Comparison of ENCODE assay signal across 9 cellular contexts in the genomic region with DNA sequence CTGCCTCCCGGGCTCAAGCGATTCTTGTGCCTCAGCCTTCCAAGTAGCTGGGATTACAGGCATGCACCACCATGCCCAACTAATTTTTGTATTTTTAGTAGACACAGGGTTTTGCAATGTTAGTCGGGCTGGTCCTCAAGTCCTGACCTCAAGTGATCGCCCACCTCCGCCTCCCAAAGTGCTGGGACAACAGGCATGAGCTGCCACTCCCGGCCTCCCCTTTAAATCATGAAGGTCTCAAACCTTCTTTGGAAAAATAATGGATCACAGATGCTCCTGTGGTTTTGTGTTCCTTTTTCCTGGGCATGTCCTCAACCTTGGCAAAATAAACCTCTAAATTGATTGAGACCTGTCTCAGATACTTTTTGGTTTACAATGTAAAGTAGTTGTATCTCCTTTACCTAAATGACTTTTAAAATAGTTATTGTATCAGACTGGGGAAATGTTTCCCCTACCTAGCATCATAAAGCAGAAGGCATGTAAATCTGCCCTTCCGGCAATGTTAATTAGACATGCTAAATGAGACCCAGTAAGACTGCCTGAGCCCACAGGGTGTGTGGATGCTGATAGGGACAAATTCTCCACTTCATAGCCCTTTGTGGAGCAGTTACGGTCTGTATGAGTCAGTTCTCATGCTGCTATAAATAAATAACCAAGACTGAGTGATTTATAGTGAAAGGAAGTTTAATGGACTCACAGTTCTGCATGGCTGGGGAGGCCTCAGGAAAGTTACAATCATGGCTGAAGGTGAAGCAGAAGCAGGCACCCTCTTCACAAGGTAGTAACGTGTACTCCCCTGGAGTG. TPM values are rescaled to one million over a fixed set of nuclear protein-coding genes. Genes with fewer than 3 reads are reported as not detected.
DNase-seq lines count a peak whose midpoint lies in the region; ATAC-seq, FAIRE-seq and TF ChIP-seq lines count a peak whose summit lies in the region.
"Had no signal": no experiment of that assay in that cellular context is flagged by ENCODE, and none has a peak within 500 bp of the region (broad histone marks: within the 10 kb centered on the region; RNA-seq: fewer than 3 reads in every experiment).

No MANE protein-coding gene starts in this region.

- DNase-seq in astrocyte (ENCODE audit: low read depth): peak; percentile 64
- DNase-seq in mesendoderm: no peak
- no peak for DNase-seq in effector memory CD4-positive, alpha-beta T cell
- no peak for DNase-seq in HT-29 (ENCODE audit: low spot score)
- no peak for DNase-seq in stomach
- DNase-seq in activated CD4-positive, alpha-beta T cell treated with anti-CD3 and anti-CD28 coated beads, Interleukin-2, amount 50 U/mL, for 1 hour: no peak
- DNase-seq: NK-92 treated with Interleukin-12 subunit alpha and Interleukin-12 subunit beta, amount 100 ng/mL, for 24 hours had no signal

- no peak overlapping the region for H3K4me3 ChIP-seq in astrocyte (ENCODE audit: insufficient read depth, low read depth, low read length)
- H3K4me3 ChIP-seq in mesendoderm (ENCODE audit: low read length): no peak overlapping the region
- no peak overlapping the region for H3K4me3 ChIP-seq in effector memory CD4-positive, alpha-beta T cell (ENCODE audit: insufficient read depth, low read depth, low read length, poor library complexity, severe bottlenecking)
- H3K4me3 ChIP-seq in stomach: no peak overlapping the region

- peak overlapping the region; percentile 53 for H3K27ac Mint-ChIP-seq in astrocyte (ENCODE audit: unreplicated experiment)

- peaks cover 19% of the 10 kb centered on the region for H3K27me3 Mint-ChIP-seq in astrocyte (ENCODE audit: low read depth, unreplicated experiment)

- H3K9me3 ChIP-seq in astrocyte (ENCODE audit: insufficient read depth, low read depth, low read length) (peaks cover 7% of the 10 kb centered on the region), stomach (peaks cover 0 to 17% (median 8%) of the 10 kb centered on the region in 4 donors)
- peaks cover 10% of the 10 kb centered on the region for H3K9me3 ChIP-seq in effector memory CD4-positive, alpha-beta T cell (ENCODE audit: control insufficient read depth, low read length)

- H3K9ac ChIP-seq in astrocyte (ENCODE audit: low read length) (no peak overlapping the region), mesendoderm (ENCODE audit: low read length) (no peak overlapping the region)

- H2AFZ ChIP-seq in astrocyte (ENCODE audit: low read depth, low read length): no peak overlapping the region

- peaks cover 1% of the 10 kb centered on the region for H3K36me3 Mint-ChIP-seq in astrocyte (ENCODE audit: low read depth, unreplicated experiment)

- no peak for FAIRE-seq in astrocyte (lab: Jason Lieb, UNC)

- H3K27ac ChIP-seq in astrocyte (ENCODE audit: low read depth, low read length) (no peak overlapping the region), mesendoderm (ENCODE audit: low read depth, low read length) (peak overlapping the region; percentile 97), stomach (no peak overlapping the region)
- no peak overlapping the region for H3K27ac ChIP-seq in effector memory CD4-positive, alpha-beta T cell (ENCODE audit: insufficient read depth, low read length, poor library complexity, severe bottlenecking)

- H3K4me1 ChIP-seq in astrocyte (ENCODE audit: insufficient read depth, low read length): peaks cover 9% of the 10 kb centered on the region
- H3K4me1 ChIP-seq in mesendoderm (ENCODE audit: control insufficient read depth, low read depth, low read length): no peaks in the 10 kb centered on the region
- H3K4me1 ChIP-seq in effector memory CD4-positive, alpha-beta T cell (ENCODE audit: control insufficient read depth, insufficient read depth, low read length, poor library complexity, severe bottlenecking): no peaks in the 10 kb centered on the region
- H3K4me1 ChIP-seq in stomach: no peaks in the 10 kb centered on the region

- H3K4me1 Mint-ChIP-seq in astrocyte (ENCODE audit: low read depth, unreplicated experiment): peaks cover 13% of the 10 kb centered on the region

- H4K20me1 ChIP-seq in astrocyte (ENCODE audit: insufficient read depth, low read length): no peaks in the 10 kb centered on the region

- H3K79me1 ChIP-seq in mesendoderm (ENCODE audit: low read length): no peaks in the 10 kb centered on the region

- H2BK5ac ChIP-seq in mesendoderm (ENCODE audit: low read length): peak overlapping the region; percentile 97

- no peak overlapping the region for H3K23ac ChIP-seq in mesendoderm (ENCODE audit: low read length)

- H4K5ac ChIP-seq in mesendoderm (ENCODE audit: low read length): no peak overlapping the region

- H3K9me3 Mint-ChIP-seq in astrocyte (ENCODE audit: unreplicated experiment): peaks cover 9% of the 10 kb centered on the region

- H2BK15ac ChIP-seq in mesendoderm (replicated peaks; ENCODE audit: low read depth): peak overlapping the region; percentile 93

- no peak overlapping the region for H3K4me3 Mint-ChIP-seq in astrocyte (ENCODE audit: unreplicated experiment)

- peak overlapping the region; percentile 95 for H3K18ac ChIP-seq in mesendoderm (ENCODE audit: low read length)

- no peak for TF ChIP-seq POLR2A in stomach (IDR thresholded peaks at IDR 0.05)

- no peak for TF ChIP-seq EP300 in stomach (IDR thresholded peaks at IDR 0.05)

- intact Hi-C loops in stomach (cut with DNase I; ENCODE audit: low total_unique reads): no loop called here

- ATAC-seq in GM18499 (IDR thresholded peaks at IDR 0.05; ENCODE audit: insufficient read depth, unreplicated experiment): peak; percentile 80
- peak; percentile 84 for ATAC-seq in HG03342 (IDR thresholded peaks at IDR 0.05; ENCODE audit: unreplicated experiment)

- H2BK120ac ChIP-seq in mesendoderm (ENCODE audit: low read depth, low read length): peak overlapping the region; percentile 97

- no peak for TF ChIP-seq CTCF in astrocyte (IDR thresholded peaks at IDR 0.05; ENCODE audit: insufficient read depth, low read depth, low read length)
- no peak for TF ChIP-seq CTCF in stomach (IDR thresholded peaks at IDR 0.05)

- peak overlapping the region; percentile 93 for H4K8ac ChIP-seq in mesendoderm (ENCODE audit: low read depth, low read length)

- H3K36me3 ChIP-seq in astrocyte (ENCODE audit: insufficient read depth, low read length): no peaks in the 10 kb centered on the region
- H3K36me3 ChIP-seq in mesendoderm (ENCODE audit: control insufficient read depth, insufficient read depth, low read length): peaks cover 2% of the 10 kb centered on the region
- no peaks in the 10 kb centered on the region for H3K36me3 ChIP-seq in effector memory CD4-positive, alpha-beta T cell (ENCODE audit: control insufficient read depth, insufficient read depth, low read length)
- no peaks in the 10 kb centered on the region for H3K36me3 ChIP-seq in stomach

- peak overlapping the region; percentile 49 for H3K56ac ChIP-seq in mesendoderm (ENCODE audit: low read length)

- peak overlapping the region; percentile 90 for H3K4ac ChIP-seq in mesendoderm (ENCODE audit: low read depth, low read length)

- H3K79me2 ChIP-seq in astrocyte (ENCODE audit: insufficient read depth, low read length): no peaks in the 10 kb centered on the region
- no peaks in the 10 kb centered on the region for H3K79me2 ChIP-seq in mesendoderm (ENCODE audit: control insufficient read depth, insufficient read depth, low read length)

- H3K27me3 ChIP-seq in astrocyte (ENCODE audit: insufficient read depth, low read length) (no peaks in the 10 kb centered on the region), mesendoderm (ENCODE audit: insufficient read depth, low read length, poor library complexity) (no peaks in the 10 kb centered on the region), stomach (no peaks in the 10 kb centered on the region)
- no peaks in the 10 kb centered on the region for H3K27me3 ChIP-seq in effector memory CD4-positive, alpha-beta T cell (replicated peaks; ENCODE audit: control insufficient read depth, insufficient read depth, low read length, poor library complexity, severe bottlenecking)

- peak overlapping the region; percentile 32 for H3K4me2 ChIP-seq in astrocyte (ENCODE audit: low read length)
- no peak overlapping the region for H3K4me2 ChIP-seq in mesendoderm (ENCODE audit: low read length)

- peak overlapping the region; percentile 43 for H2AK5ac ChIP-seq in mesendoderm (ENCODE audit: low read length)

- no CpG with 5 or more reads among the region's 9 CpGs for WGBS in mesendoderm (ENCODE audit: extremely low coverage, insufficient coverage, low lambda C conversion rate)
- WGBS in stomach, 5 donors: 76 to 87% (median 83%) methylated on average over 9 of the region's 9 CpGs

RNA-seq across cellular contexts. Expression of gene CBR1, which starts 27.8 kb away (rescaled TPM):
- 20.3 and 21.3 TPM in 2 replicates for total RNA-seq in astrocyte
- 22.3 TPM for polyA plus RNA-seq in mesendoderm (2013, experiment 1 of 2)
- 22.2 TPM for polyA plus RNA-seq in mesendoderm (2013, experiment 2 of 2)
- 224 and 271 TPM in 2 replicates for total RNA-seq in HT-29 (2014; rRNA removed; shearing (Covaris generic))
- 100 to 1,000 TPM in 3 of 5 donors, 10 to 100 TPM in 2; 79.9 to 372 (median 140) TPM for total RNA-seq in stomach
- polyA plus RNA-seq in stomach: 100 to 1,000 TPM in 2 of 3 donors, 10 to 100 TPM in 1; 99.9 to 315 (median 169) TPM

RNA-seq across cellular contexts. Expression of gene CBR3, which starts 37.2 kb away (rescaled TPM):
- total RNA-seq in astrocyte: 2.3 and 2.8 TPM in 2 replicates
- 5.7 TPM for polyA plus RNA-seq in mesendoderm (2013, experiment 1 of 2)
- polyA plus RNA-seq in mesendoderm (2013, experiment 2 of 2): 6.2 TPM
- 0.16 TPM in 1 of 2 replicates, not detected in the other for total RNA-seq in HT-29 (2014; rRNA removed; shearing (Covaris generic))
- total RNA-seq in stomach: 10 to 100 TPM in 1 of 5 donors, 1 to 10 TPM in 2, not detected in 2; 1.1 to 10.7 (median 4.7) TPM
- 10 to 100 TPM in 1 of 3 donors, 1 to 10 TPM in 2; 4.4 to 32.8 (median 6.4) TPM for polyA plus RNA-seq in stomach

RNA-seq across cellular contexts. Expression of gene SETD4, which starts 37.3 kb away (rescaled TPM):
- total RNA-seq in astrocyte: 14.8 and 16.0 TPM in 2 replicates
- 20.6 TPM for polyA plus RNA-seq in mesendoderm (2013, experiment 1 of 2)
- 22.2 TPM for polyA plus RNA-seq in mesendoderm (2013, experiment 2 of 2)
- total RNA-seq in HT-29 (2014; rRNA removed; shearing (Covaris generic)): 4.4 and 7.3 TPM in 2 replicates
- total RNA-seq in stomach: 10 to 100 TPM; 11.6 to 87.5 (median 46.4) TPM
- polyA plus RNA-seq in stomach: 10 to 100 TPM in 2 of 3 donors, 1 to 10 TPM in 1; 6.9 to 19.6 (median 10.6) TPM

RNA-seq across cellular contexts. Expression of gene DOP1B, which starts 59.0 kb away (rescaled TPM):
- total RNA-seq in astrocyte (22.2 and 26.1 TPM in 2 replicates), stomach (10 to 100 TPM; 33.8 to 63.2 (median 49.2) TPM)
- 1.9 TPM for polyA plus RNA-seq in mesendoderm (2013, experiment 1 of 2)
- 2.1 TPM for polyA plus RNA-seq in mesendoderm (2013, experiment 2 of 2)
- 3.5 and 4.3 TPM in 2 replicates for total RNA-seq in HT-29 (2014; rRNA removed; shearing (Covaris generic))
- polyA plus RNA-seq in stomach: 10 to 100 TPM in 1 of 3 donors, 1 to 10 TPM in 2; 4.1 to 16.5 (median 4.6) TPM
